In genomic region chr10:114607358-114607998, GRCh38 we compare ENCODE assay signal across 17 cellular contexts. TPM values are rescaled to one million over a fixed set of nuclear protein-coding genes. Genes with fewer than 3 reads are reported as not detected.
DNase-seq lines count a peak whose midpoint lies in the region; ATAC-seq, FAIRE-seq and TF ChIP-seq lines count a peak whose summit lies in the region.
"Had no signal": no experiment of that assay in that cellular context is flagged by ENCODE, and none has a peak within 500 bp of the region (broad histone marks: within the 10 kb centered on the region; RNA-seq: fewer than 3 reads in every experiment).

No MANE protein-coding gene starts in this region.

- H4K20me1 ChIP-seq in endothelial cell of umbilical vein (replicated peaks; ENCODE audit: control insufficient read depth, extremely low read depth, insufficient read depth, low read length) = no peaks in the 10 kb centered on the region
- no peaks in the 10 kb centered on the region for H4K20me1 ChIP-seq in keratinocyte (ENCODE audit: control insufficient read depth, extremely low read depth, insufficient read depth, low read length)

- TF ChIP-seq POLR2A in endothelial cell of umbilical vein (IDR thresholded peaks at IDR 0.05; ENCODE audit: low read depth, low read length) (no peak), uterus (IDR thresholded peaks at IDR 0.05) (no peak), spleen (IDR thresholded peaks at IDR 0.05) (no peak)

- H2AFZ ChIP-seq in endothelial cell of umbilical vein (ENCODE audit: low read depth, low read length) (no peak overlapping the region), keratinocyte (ENCODE audit: control insufficient read depth, low read length) (no peak overlapping the region)

- POLR2A ChIA-PET in endothelial cell of umbilical vein (lab: Charles Lee) = no interaction called here

- H3K9ac ChIP-seq in endothelial cell of umbilical vein (replicated peaks; ENCODE audit: extremely low read depth, insufficient read depth, low read length) (no peak overlapping the region), keratinocyte (ENCODE audit: control insufficient read depth, extremely low read depth, insufficient read depth, low read length) (no peak overlapping the region)

- H3K9me3 ChIP-seq in heart right ventricle (no peaks in the 10 kb centered on the region), endothelial cell of umbilical vein (replicated peaks; ENCODE audit: control insufficient read depth, insufficient read depth, low read length) (no peaks in the 10 kb centered on the region), keratinocyte (ENCODE audit: control insufficient read depth, low read depth, low read length) (no peaks in the 10 kb centered on the region), uterus (no peaks in the 10 kb centered on the region), spleen (no peaks in the 10 kb centered on the region)
- H3K9me3 ChIP-seq: lower lobe of right lung had no signal

- H3K27me3 ChIP-seq in heart right ventricle = no peaks in the 10 kb centered on the region
- H3K27me3 ChIP-seq in endothelial cell of umbilical vein (ENCODE audit: control insufficient read depth in 2 of 2, insufficient read depth in 2 of 2, low read length in 2 of 2) = no peaks in the 10 kb centered on the region
- no peaks in the 10 kb centered on the region for H3K27me3 ChIP-seq in keratinocyte (ENCODE audit: control insufficient read depth, extremely low read depth, insufficient read depth, low read length)
- no peaks in the 10 kb centered on the region for H3K27me3 ChIP-seq in uterus
- no peaks in the 10 kb centered on the region for H3K27me3 ChIP-seq in spleen (replicated peaks in 1 of 7)

- ATAC-seq in heart right ventricle = peak in 4 of 8 donors; percentile 22 to 61 (median 41)
- ATAC-seq in Right ventricle myocardium superior (ENCODE audit: poor library complexity) = no peak
- no peak for ATAC-seq in GM21529 (IDR thresholded peaks at IDR 0.05; ENCODE audit: unreplicated experiment)
- ATAC-seq: lower lobe of right lung; naive thymus-derived CD8-positive, alpha-beta T cell had no signal

- CTCF ChIA-PET in endothelial cell of umbilical vein (lab: Charles Lee) = interaction anchor here (1.0 kb wide), 1 partner anchor 87 kb away, joined by 3 read pairs; no protein-coding TSS in a partner anchor

- DNase-seq in heart right ventricle (no peak), Right ventricle myocardium superior (no peak), endothelial cell of umbilical vein (ENCODE audit: low read depth, low spot score) (peak; percentile 84), keratinocyte (ENCODE audit: low read depth, low spot score) (no peak), uterus (peak in 1 of 2 donors; percentile 51), head of caudate nucleus (no peak), spleen (no peak)
- DNase-seq: CD4-positive, alpha-beta T cell; DMS79 treated with DMSO at 0.1 percent for 48 hours; lower lobe of right lung; naive thymus-derived CD8-positive, alpha-beta T cell; NCI-H2081 treated with DMSO at 0.1 percent for 48 hours; NCI-H748 treated with DMSO at 0.1 percent for 48 hours had no signal

- TF ChIP-seq CTCF in heart right ventricle (IDR thresholded peaks at IDR 0.05) (no peak), endothelial cell of umbilical vein (IDR thresholded peaks at IDR 0.05; ENCODE audit: extremely low read depth in 1 of 2, insufficient read depth in 1 of 2, low read depth in 1 of 2, low read length in 2 of 2) (no peak), keratinocyte (optimal IDR thresholded peaks at IDR 0.05 in 1 of 3, IDR thresholded peaks at IDR 0.05 in 1 of 3, conservative IDR thresholded peaks at IDR 0.05 in 1 of 3; ENCODE audit: extremely low read depth in 1 of 3, insufficient read depth in 2 of 3, low read length in 3 of 3) (no peak), uterus (IDR thresholded peaks at IDR 0.05) (no peak), spleen (IDR thresholded peaks at IDR 0.05 in 8 of 11, conservative IDR thresholded peaks at IDR 0.05 in 3 of 11) (no peak)

- H3K9me1 ChIP-seq in endothelial cell of umbilical vein (replicated peaks; ENCODE audit: control insufficient read depth, extremely low read depth, insufficient read depth, low read length) (no peaks in the 10 kb centered on the region), keratinocyte (ENCODE audit: control insufficient read depth, extremely low read depth, insufficient read depth, low read length) (no peaks in the 10 kb centered on the region)

- H3K36me3 ChIP-seq in heart right ventricle (no peaks in the 10 kb centered on the region), endothelial cell of umbilical vein (ENCODE audit: control insufficient read depth in 2 of 2, extremely low read depth in 1 of 2, insufficient read depth in 2 of 2, low read length in 2 of 2) (no peaks in the 10 kb centered on the region), keratinocyte (ENCODE audit: control insufficient read depth in 2 of 2, extremely low read depth in 1 of 2, insufficient read depth in 2 of 2, low read length in 2 of 2) (no peaks in the 10 kb centered on the region), uterus (no peaks in the 10 kb centered on the region), spleen (no peaks in the 10 kb centered on the region)
- H3K36me3 ChIP-seq: lower lobe of right lung had no signal

- H3K4me2 ChIP-seq in endothelial cell of umbilical vein (ENCODE audit: insufficient read depth, low read length) = no peak overlapping the region
- no peak overlapping the region for H3K4me2 ChIP-seq in keratinocyte (ENCODE audit: control insufficient read depth, extremely low read depth, insufficient read depth, low read depth, low read length)

- H3K4me1 ChIP-seq in heart right ventricle (peaks cover 31 to 100% (median 98%) of the 10 kb centered on the region in 9 donors), endothelial cell of umbilical vein (ENCODE audit: control insufficient read depth, extremely low read depth, insufficient read depth, low read length) (peaks cover 16% of the 10 kb centered on the region), keratinocyte (ENCODE audit: control insufficient read depth, extremely low read depth, insufficient read depth, low read length) (no peaks in the 10 kb centered on the region), uterus (peaks cover 0 to 4% of the 10 kb centered on the region in 2 donors), spleen (peaks cover 0 to 13% (median 0%) of the 10 kb centered on the region in 6 donors)

- no peaks in the 10 kb centered on the region for H3K79me2 ChIP-seq in endothelial cell of umbilical vein (ENCODE audit: control insufficient read depth, insufficient read depth, low read length)
- no peaks in the 10 kb centered on the region for H3K79me2 ChIP-seq in keratinocyte (ENCODE audit: control insufficient read depth, insufficient read depth, low read length)

- H3K27ac ChIP-seq in heart right ventricle = peak overlapping the region; percentile 1 to 87 (median 64)
- H3K27ac ChIP-seq in endothelial cell of umbilical vein (ENCODE audit: insufficient read depth, low read depth, low read length) = no peak overlapping the region
- no peak overlapping the region for H3K27ac ChIP-seq in keratinocyte (ENCODE audit: control insufficient read depth, insufficient read depth, low read length)
- peak overlapping the region; percentile 72 to 78 for H3K27ac ChIP-seq in uterus
- no peak overlapping the region for H3K27ac ChIP-seq in spleen
- H3K27ac ChIP-seq: lower lobe of right lung, VCaP had no signal

- 37 to 40% methylated on average over 8 of the region's 8 CpGs for WGBS in heart right ventricle, 2 donors
- 81 to 90% (median 88%) methylated on average over 8 of the region's 8 CpGs for WGBS in spleen, 5 donors

- intact Hi-C loops in heart right ventricle (cut with DNase I) (loop anchor here in 1 of 10 donors (10.0 kb wide), 1 partner anchor 53 kb away; no protein-coding TSS in a partner anchor), Right ventricle myocardium superior (cut with DNase I) (no loop called here), endothelial cell of umbilical vein (cut with micrococcal nuclease) (no loop called here), uterus (cut with DNase I; ENCODE audit: low total_unique reads) (no loop called here), head of caudate nucleus (cut with DNase I) (no loop called here), spleen (cut with DNase I; ENCODE audit: low total_unique reads) (no loop called here)

- BruUV-seq in endothelial cell of umbilical vein (replicated peaks; lab: Mats Ljungman, UMichigan) = no TSS peak

- dilution Hi-C loops in endothelial cell of umbilical vein (cut with MboI; ENCODE audit: extremely low pct_ligation_motif_present, low sequenced_read_pairs) = no loop called here
- dilution Hi-C loops in keratinocyte (cut with MboI; ENCODE audit: extremely low pct_ligation_motif_present, low sequenced_read_pairs) = no loop called here

- no peak overlapping the region for H3K4me3 ChIP-seq in heart right ventricle
- H3K4me3 ChIP-seq in endothelial cell of umbilical vein (replicated peaks in 1 of 3; ENCODE audit: insufficient read depth in 1 of 3, low read depth in 1 of 3, low read length in 3 of 3) = no peak overlapping the region
- no peak overlapping the region for H3K4me3 ChIP-seq in keratinocyte (ENCODE audit: control insufficient read depth in 2 of 3, extremely low read depth in 1 of 3, insufficient read depth in 2 of 3, low read depth in 1 of 3, low read length in 3 of 3)
- no peak overlapping the region for H3K4me3 ChIP-seq in uterus
- no peak overlapping the region for H3K4me3 ChIP-seq in spleen
- H3K4me3 ChIP-seq: lower lobe of right lung had no signal

- peak; percentile 68 for FAIRE-seq in endothelial cell of umbilical vein (lab: Jason Lieb, UNC)
- peak; percentile 71 for FAIRE-seq in keratinocyte (lab: Jason Lieb, UNC)
- FAIRE-seq: colon, urothelium cell line had no signal

RNA-seq across cellular contexts. Expression of gene ABLIM1, which starts 50.6 kb away (rescaled TPM):
- total RNA-seq in heart right ventricle (100 to 1,000 TPM; 522 to 816 (median 606) TPM), Right ventricle myocardium superior (772 TPM), endothelial cell of umbilical vein (111 and 128 TPM in 2 replicates), uterus (100 to 1,000 TPM in 2 of 4 donors, 10 to 100 TPM in 2; 41.2 to 128 (median 97.3) TPM), spleen (10 to 100 TPM; 31.5 to 59.4 (median 43.1) TPM)
- polyA plus RNA-seq in heart right ventricle (100 to 1,000 TPM; 119 to 363 TPM), endothelial cell of umbilical vein (202 and 235 TPM in 2 replicates), keratinocyte (47.6 to 91.7 TPM (median 55.2 TPM) in 3 replicates), spleen (10 to 100 TPM; 11.0 to 13.6 (median 11.7) TPM)
- polyA plus RNA-seq in endothelial cell of umbilical vein (2011; cell fraction: cytosol; rRNA removed) = 70.1 and 75.0 TPM in 2 replicates
- polyA plus RNA-seq in endothelial cell of umbilical vein (2011; cell fraction: nucleus; rRNA removed) = 155 and 160 TPM in 2 replicates
- polyA plus RNA-seq in endothelial cell of umbilical vein (2012) = 56.4 and 63.6 TPM in 2 replicates
- polyA minus RNA-seq in endothelial cell of umbilical vein (467 and 488 TPM in 2 replicates), keratinocyte (76.9 to 204 TPM (median 159 TPM) in 3 replicates)
- polyA minus RNA-seq in endothelial cell of umbilical vein (2011; cell fraction: cytosol; rRNA and poly(A)+ RNA removed) = 79.5 TPM
- polyA minus RNA-seq in endothelial cell of umbilical vein (2011; cell fraction: nucleus; rRNA and poly(A)+ RNA removed) = 282 and 347 TPM in 2 replicates
- polyA plus RNA-seq in keratinocyte (2011; ENCODE audit: low read depth) = 51.1 TPM
- polyA plus RNA-seq in keratinocyte (2011; cell fraction: cytosol; rRNA removed) = 61.3 and 74.1 TPM in 2 replicates
- 69.3 and 88.6 TPM in 2 replicates for polyA plus RNA-seq in keratinocyte (2011; cell fraction: nucleus; rRNA removed)
- 25.7 and 67.7 TPM in 2 replicates for polyA plus RNA-seq in keratinocyte (2012; ENCODE audit: low replicate concordance)
- 61.8 TPM for polyA minus RNA-seq in keratinocyte (2011; cell fraction: cytosol; rRNA and poly(A)+ RNA removed)
- 73.0 and 119 TPM in 2 replicates for polyA minus RNA-seq in keratinocyte (2011; cell fraction: nucleus; rRNA and poly(A)+ RNA removed)

Comparison
In these comparisons a context has a peak if more than half of its experiments do, and no peak if none do; other contexts are left out.
1. H3K27ac ChIP-seq: peak in heart right ventricle (10 of 10) and uterus (2 of 2); none in endothelial cell of umbilical vein (single experiment), keratinocyte (single experiment) and spleen (0 of 8).